ENCODE assay signal across 8 cellular contexts in the genomic region with DNA sequence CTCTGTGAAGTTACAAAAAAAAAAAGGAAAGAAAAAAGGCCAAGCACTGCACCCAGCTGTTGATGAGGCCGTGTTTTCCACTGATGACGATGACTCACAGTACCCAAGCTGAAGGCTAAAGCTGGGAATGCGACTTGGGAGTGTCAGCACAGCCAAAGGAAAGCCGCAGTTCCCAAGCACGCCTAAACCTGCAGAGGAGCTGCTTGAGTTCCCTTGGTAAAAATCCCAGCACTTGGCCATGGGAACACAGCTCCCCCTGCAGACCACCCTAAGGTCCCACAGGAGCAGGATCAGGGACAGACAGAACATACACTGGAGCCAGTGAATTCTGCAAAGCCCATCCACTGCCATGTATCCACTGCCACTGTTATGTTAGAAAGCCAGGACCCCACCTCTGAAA. TPM values are rescaled to one million over a fixed set of nuclear protein-coding genes. Genes with fewer than 3 reads are reported as not detected.
DNase-seq lines count a peak whose midpoint lies in the region; ATAC-seq and TF ChIP-seq lines count a peak whose summit lies in the region.

No MANE protein-coding gene starts in this region.

- no peak for ATAC-seq in HG02623 (IDR thresholded peaks at IDR 0.05; ENCODE audit: unreplicated experiment)

- peak; percentile 64 for TF ChIP-seq CTCF in kidney epithelial cell (IDR thresholded peaks at IDR 0.05; ENCODE audit: insufficient read depth, low read length, poor library complexity, severe bottlenecking)

- H3K27me3 ChIP-seq in kidney epithelial cell (ENCODE audit: control insufficient read depth, insufficient read depth, low read length) = no peaks in the 10 kb centered on the region

- DNase-seq in ELR (ENCODE audit: low read depth) (peak; percentile 79), NCI-H128 (lab: John Stamatoyannopoulos, UW; ENCODE audit: unreplicated experiment) (peak; percentile 13), brain pericyte (ENCODE audit: low read depth, low spot score) (peak; percentile 18), kidney epithelial cell (ENCODE audit: low read depth) (peak; percentile 38), ureter (ENCODE audit: low spot score) (peak; percentile 47)
- no peak for DNase-seq in effector CD8-positive, alpha-beta T cell (lab: John Stamatoyannopoulos, UW)
- DNase-seq in activated CD4-positive, alpha-beta T cell treated with anti-CD3 and anti-CD28 coated beads, Interleukin-2, amount 50 U/mL, for 1 hour = no peak

- H3K4me3 ChIP-seq in kidney epithelial cell (ENCODE audit: low read depth, low read length) = no peak overlapping the region

- peaks cover 1% of the 10 kb centered on the region for H3K36me3 ChIP-seq in kidney epithelial cell (ENCODE audit: control insufficient read depth, insufficient read depth, low read length)

RNA-seq across cellular contexts. Expression of a gene that starts 39.9 kb away (rescaled TPM):
- 20.5 and 27.0 TPM in 2 replicates for total RNA-seq in kidney epithelial cell
- total RNA-seq in ureter = 46.4 TPM

Comparison
In these comparisons a context has a peak if more than half of its experiments do, and no peak if none do; other contexts are left out.
1. DNase-seq: peak in ELR (single experiment), NCI-H128 (single experiment), brain pericyte (single experiment), kidney epithelial cell (single experiment) and ureter (single experiment); none in effector CD8-positive, alpha-beta T cell (single experiment) and activated CD4-positive, alpha-beta T cell treated with anti-CD3 and anti-CD28 coated beads, Interleukin-2, amount 50 U/mL, for 1 hour (single experiment).